In the genomic region with DNA sequence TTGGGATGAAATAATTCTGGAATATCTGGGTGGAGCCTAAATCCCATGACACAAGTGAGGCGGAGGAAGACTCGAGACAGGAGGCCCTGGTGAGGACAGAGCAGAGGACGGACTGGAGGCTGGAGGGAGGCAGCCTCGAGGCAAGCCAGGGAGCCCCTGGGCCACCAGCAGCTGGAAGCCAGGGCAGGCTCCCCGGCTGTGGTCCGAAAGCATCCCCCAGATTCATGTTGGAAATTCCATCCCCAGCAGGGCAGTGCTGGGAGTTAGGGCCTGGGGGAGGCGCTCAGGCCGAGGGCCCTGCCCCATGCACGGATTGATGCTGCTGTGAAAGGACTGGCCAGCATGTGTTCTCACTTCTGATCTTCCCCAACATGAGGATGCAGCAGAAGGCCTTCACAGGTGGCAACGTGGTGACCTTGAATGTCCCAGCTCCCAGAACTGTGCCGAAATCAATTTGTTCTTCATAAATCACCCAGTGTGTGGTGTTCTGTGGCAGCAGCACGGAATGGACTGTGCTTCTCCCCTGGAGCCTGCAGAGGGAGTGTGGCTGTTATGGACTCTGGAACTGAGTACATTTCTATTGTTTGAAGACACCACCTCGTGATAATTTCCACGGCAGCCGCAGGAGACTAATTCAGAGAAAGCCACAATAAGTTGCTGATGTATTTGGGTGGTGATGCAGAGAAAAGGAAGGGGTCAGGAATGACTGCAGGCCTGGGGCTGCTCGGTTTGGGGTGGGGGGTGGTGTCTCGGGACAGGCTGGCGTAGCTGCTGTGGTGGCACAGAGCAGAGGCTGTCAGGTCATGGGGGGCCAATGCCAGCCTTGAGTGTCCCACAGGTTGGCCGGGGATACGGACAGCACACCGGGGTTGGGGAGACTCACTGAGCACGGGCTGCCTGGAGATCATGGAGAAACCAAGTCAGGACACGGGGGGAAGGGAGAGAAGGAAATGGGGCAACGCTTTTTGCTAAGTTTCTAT, we compare ENCODE assay signal across 9 cellular contexts. TPM values are rescaled to one million over a fixed set of nuclear protein-coding genes. Genes with fewer than 3 reads are reported as not detected.
A peak's percentile ranks its signal among the peaks of the same experiment; 100 is the strongest.
DNase-seq lines count a peak whose midpoint lies in the region; ATAC-seq and TF ChIP-seq lines count a peak whose summit lies in the region.
"Had no signal": no experiment of that assay in that cellular context is flagged by ENCODE, and none has a peak within 500 bp of the region (broad histone marks: within the 10 kb centered on the region; RNA-seq: fewer than 3 reads in every experiment).

No MANE protein-coding gene starts in this region.

- H3K4me1 Mint-ChIP-seq in osteocyte (ENCODE audit: unreplicated experiment): peaks cover 8% of the 10 kb centered on the region
- H3K4me1 Mint-ChIP-seq in activated T-cell treated with anti-CD3 and anti-CD28 coated beads, Interleukin-2, amount 50 U/mL, for 4 hours (ENCODE audit: low read depth): peaks cover 21% of the 10 kb centered on the region

- peaks cover 54% of the 10 kb centered on the region for H3K36me3 Mint-ChIP-seq in osteocyte (ENCODE audit: unreplicated experiment)
- peaks cover 39% of the 10 kb centered on the region for H3K36me3 Mint-ChIP-seq in activated T-cell treated with anti-CD3 and anti-CD28 coated beads, Interleukin-2, amount 50 U/mL, for 4 hours (ENCODE audit: insufficient read depth)

- ATAC-seq in activated T-cell treated with anti-CD3 and anti-CD28 coated beads, Interleukin-2, amount 50 U/mL, for 4 hours: no peak
- ATAC-seq in GM19467 (IDR thresholded peaks at IDR 0.05; ENCODE audit: unreplicated experiment): no peak

- H3K4me3 Mint-ChIP-seq in osteocyte (ENCODE audit: unreplicated experiment): no peak overlapping the region
- no peak overlapping the region for H3K4me3 Mint-ChIP-seq in activated T-cell treated with anti-CD3 and anti-CD28 coated beads, Interleukin-2, amount 50 U/mL, for 4 hours

- DNase-seq in NCI-H1694 treated with DMSO at 0.1 percent for 48 hours (lab: John Stamatoyannopoulos, UW) (peak; percentile 12), NCI-H1694 (lab: John Stamatoyannopoulos, UW) (no peak), M059J (ENCODE audit: low read depth) (peak; percentile 26), dermis blood vessel endothelial cell (peak; percentile 59), osteocyte (ENCODE audit: extremely low spot score, unreplicated experiment) (no peak), epidermal melanocyte (ENCODE audit: insufficient read length, low spot score) (no peak)
- DNase-seq in activated T-cell treated with anti-CD3 and anti-CD28 coated beads, Interleukin-2, amount 50 U/mL, for 4 hours: no peak
- DNase-seq: central memory CD4-positive, alpha-beta T cell had no signal

- peak; percentile 26 for TF ChIP-seq CTCF in osteocyte (IDR thresholded peaks at IDR 0.05)

- H3K9me3 Mint-ChIP-seq in osteocyte (ENCODE audit: unreplicated experiment): no peaks in the 10 kb centered on the region
- H3K9me3 Mint-ChIP-seq in activated T-cell treated with anti-CD3 and anti-CD28 coated beads, Interleukin-2, amount 50 U/mL, for 4 hours: no peaks in the 10 kb centered on the region

- H3K27me3 Mint-ChIP-seq in osteocyte (ENCODE audit: unreplicated experiment): no peaks in the 10 kb centered on the region
- no peaks in the 10 kb centered on the region for H3K27me3 Mint-ChIP-seq in activated T-cell treated with anti-CD3 and anti-CD28 coated beads, Interleukin-2, amount 50 U/mL, for 4 hours (ENCODE audit: low read depth)

- H3K27ac Mint-ChIP-seq in osteocyte (ENCODE audit: unreplicated experiment): peak overlapping the region; percentile 48

RNA-seq across cellular contexts. Expression of gene PCGF3, which starts 56.9 kb away (rescaled TPM):
- 25.3 and 33.3 TPM in 2 replicates for total RNA-seq in M059J (2014; rRNA removed; shearing (Covaris generic))
- 64.3 and 104 TPM in 2 replicates for total RNA-seq in dermis blood vessel endothelial cell
- 69.8 and 70.0 TPM in 2 replicates for total RNA-seq in osteocyte
- 10 to 100 TPM; 20.7 to 27.8 (median 23.0) TPM for total RNA-seq in activated T-cell treated with anti-CD3 and anti-CD28 coated beads, Interleukin-2, amount 50 U/mL, for 4 hours

Comparison
In these comparisons a context has a peak if more than half of its experiments do, and no peak if none do; other contexts are left out.
1. DNase-seq: peak in NCI-H1694 treated with DMSO at 0.1 percent for 48 hours (single experiment), M059J (single experiment) and dermis blood vessel endothelial cell (single experiment); none in NCI-H1694 (single experiment), osteocyte (single experiment), activated T-cell treated with anti-CD3 and anti-CD28 coated beads, Interleukin-2, amount 50 U/mL, for 4 hours (single experiment) and epidermal melanocyte (single experiment).